Comparison of ENCODE assay signal across 1 cellular context in the genomic region with DNA sequence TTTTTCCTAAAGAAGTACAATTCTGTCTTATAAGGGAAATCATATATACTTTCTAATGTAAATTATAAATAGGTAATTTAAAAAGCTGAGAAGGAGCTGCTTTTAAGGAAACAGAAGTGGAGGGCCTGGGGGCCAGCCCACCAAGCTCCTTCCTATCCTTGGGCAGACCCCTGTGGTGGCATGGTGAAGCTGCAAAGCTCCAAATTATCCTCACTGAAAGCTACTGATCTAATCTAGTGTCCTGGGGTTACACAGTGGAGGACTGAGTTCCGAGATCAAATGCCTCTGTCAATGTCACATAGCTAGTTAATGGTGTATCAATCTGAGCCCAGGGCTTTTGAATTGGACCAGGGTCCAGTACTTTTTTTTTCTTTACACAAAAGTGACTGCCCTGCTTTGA.
TF ChIP-seq lines count a peak whose summit lies in the region.

No MANE protein-coding gene starts in this region.

TF ChIP-seq in GM23338, 12 proteins besides CTCF, POLR2A, EP300 and RAD21 (continued from another document):
- TF ChIP-seq JUNB (IDR thresholded peaks at IDR 0.05; ENCODE audit: unreplicated experiment) (no peak), POLR2AphosphoS5 (IDR thresholded peaks at IDR 0.05; ENCODE audit: low read depth) (no peak), ZNF114 (CRISPR knock-in tag; IDR thresholded peaks at IDR 0.05) (no peak)
- TF ChIP-seq, protein P1, sequence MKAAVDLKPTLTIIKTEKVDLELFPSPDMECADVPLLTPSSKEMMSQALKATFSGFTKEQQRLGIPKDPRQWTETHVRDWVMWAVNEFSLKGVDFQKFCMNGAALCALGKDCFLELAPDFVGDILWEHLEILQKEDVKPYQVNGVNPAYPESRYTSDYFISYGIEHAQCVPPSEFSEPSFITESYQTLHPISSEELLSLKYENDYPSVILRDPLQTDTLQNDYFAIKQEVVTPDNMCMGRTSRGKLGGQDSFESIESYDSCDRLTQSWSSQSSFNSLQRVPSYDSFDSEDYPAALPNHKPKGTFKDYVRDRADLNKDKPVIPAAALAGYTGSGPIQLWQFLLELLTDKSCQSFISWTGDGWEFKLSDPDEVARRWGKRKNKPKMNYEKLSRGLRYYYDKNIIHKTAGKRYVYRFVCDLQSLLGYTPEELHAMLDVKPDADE (IDR thresholded peaks at IDR 0.05), result no peak
